In the genomic region with DNA sequence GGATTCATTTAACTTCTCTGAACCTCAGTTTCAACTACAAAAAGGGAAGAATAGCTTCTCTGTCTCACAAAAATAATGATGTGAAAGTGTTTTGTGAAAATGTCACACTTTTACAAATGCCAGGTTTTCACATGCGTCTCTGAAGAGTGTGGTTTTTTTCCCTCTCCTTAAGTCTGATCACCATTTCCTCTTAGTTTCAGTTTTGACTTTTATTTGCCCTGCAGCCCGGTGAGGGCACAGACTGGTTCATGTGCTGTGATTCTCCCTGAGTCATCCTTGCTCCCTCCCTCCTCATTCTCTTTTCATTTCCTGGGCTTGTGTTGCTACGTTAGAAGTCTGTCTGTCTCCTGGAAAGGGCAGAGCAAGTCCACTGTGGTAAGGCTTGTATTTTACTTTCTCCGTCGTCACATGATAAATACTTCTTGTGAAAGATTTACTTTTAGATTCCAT, we compare ENCODE assay signal across 8 cellular contexts.
DNase-seq lines count a peak whose midpoint lies in the region; ATAC-seq and TF ChIP-seq lines count a peak whose summit lies in the region.

No MANE protein-coding gene starts in this region.

- no peak for TF ChIP-seq CTCF in BE2C (IDR thresholded peaks at IDR 0.05; ENCODE audit: low read depth, low read length)

- H3K9me3 ChIP-seq in BE2C = no peaks in the 10 kb centered on the region

- H3K4me1 ChIP-seq in BE2C = peaks cover 16% of the 10 kb centered on the region

- peak; percentile 75 for ATAC-seq in GM19395 (IDR thresholded peaks at IDR 0.05; ENCODE audit: unreplicated experiment)
- ATAC-seq in HG03571 (IDR thresholded peaks at IDR 0.05; ENCODE audit: unreplicated experiment) = peak; percentile 84

- peaks cover 28% of the 10 kb centered on the region for H3K36me3 ChIP-seq in BE2C

- H3K27me3 ChIP-seq in BE2C = no peaks in the 10 kb centered on the region; the same call in 1 of the 2 replicates

- DNase-seq in BE2C (peak; percentile 46), SW480 (ENCODE audit: low spot score) (peak; percentile 57), caudate nucleus (lab: John Stamatoyannopoulos, UW) (peak in 29 of 61 donors; percentile 2 to 75 (median 23)), kidney glomerular epithelial cell (lab: John Stamatoyannopoulos, UW) (peak; percentile 99), COLO668 (lab: John Stamatoyannopoulos, UW; ENCODE audit: unreplicated experiment) (no peak)
- peak; percentile 43 to 47 for DNase-seq in stimulated activated CD4-positive, alpha-beta T cell treated with anti-CD3 and anti-CD28 coated beads, Interleukin-2, amount 100 ng/mL, for 24 hours

- peak overlapping the region; percentile 80 for H3K27ac ChIP-seq in caudate nucleus (ENCODE audit: low read depth, low read length)

- H3K4me3 ChIP-seq in BE2C (ENCODE audit: low read depth, low read length) = peak overlapping the region; percentile 28
